In the genomic region with DNA sequence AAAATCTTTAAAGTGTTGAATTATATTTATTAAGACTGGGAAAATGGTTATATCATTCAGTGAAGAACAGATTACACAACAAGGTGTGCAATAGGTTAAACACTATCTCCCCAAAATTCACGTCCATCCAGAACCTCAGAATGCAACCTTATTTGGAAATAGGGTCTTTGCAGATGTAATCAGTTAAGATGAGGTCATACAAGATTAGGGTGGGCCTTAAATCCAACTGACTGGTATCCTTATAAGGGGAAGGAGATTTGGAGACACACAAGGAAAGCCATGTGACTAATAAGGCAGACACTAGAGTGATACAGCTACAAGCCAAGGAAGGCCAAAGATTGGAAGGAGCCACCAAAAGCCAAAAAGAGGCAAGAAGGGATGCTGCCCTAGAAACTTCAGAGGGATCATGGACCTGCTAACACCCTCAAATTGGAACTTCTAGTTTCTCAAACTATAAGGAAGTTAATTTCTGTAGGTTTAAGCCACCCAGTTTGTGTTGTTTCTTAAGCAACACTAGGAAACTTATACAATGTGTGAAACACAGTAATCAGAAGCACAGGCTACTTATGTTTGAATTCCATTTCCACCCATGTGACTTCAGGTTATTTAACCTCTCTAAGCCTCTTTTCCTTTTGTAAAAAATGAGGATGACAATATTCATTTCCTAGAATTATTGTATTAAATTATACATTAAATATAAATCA, we compare ENCODE assay signal across 16 cellular contexts. TPM values are rescaled to one million over a fixed set of nuclear protein-coding genes. Genes with fewer than 3 reads are reported as not detected.
A peak's percentile ranks its signal among the peaks of the same experiment; 100 is the strongest.
DNase-seq lines count a peak whose midpoint lies in the region; ATAC-seq, FAIRE-seq and TF ChIP-seq lines count a peak whose summit lies in the region.
"Had no signal": no experiment of that assay in that cellular context is flagged by ENCODE, and none has a peak within 500 bp of the region (broad histone marks: within the 10 kb centered on the region; RNA-seq: fewer than 3 reads in every experiment).

No MANE protein-coding gene starts in this region.

- H3K9me3 ChIP-seq in CD4-positive, alpha-beta T cell (ENCODE audit: control insufficient read depth, low read length) = no peaks in the 10 kb centered on the region
- H3K9me3 ChIP-seq in HEK293 (ENCODE audit: control insufficient read depth, insufficient read depth, low read depth, low read length) = no peaks in the 10 kb centered on the region
- no peaks in the 10 kb centered on the region for H3K9me3 ChIP-seq in K562 (replicated peaks; ENCODE audit: control insufficient read depth, insufficient read depth, low read depth, low read length)
- H3K9me3 ChIP-seq: esophagus muscularis mucosa, Peyer's patch had no signal

- 0 out of 4 replicates have a peak overlapping the region, but pooled peaks of 1 of the 2 experiments have one; percentile 35 for H3K9ac ChIP-seq in K562 (ENCODE audit: insufficient read depth in 1 of 2, low read depth in 2 of 2, low read length in 2 of 2)
- H3K9ac ChIP-seq: parathyroid adenoma had no signal

- no peak for ATAC-seq in CD4-positive, alpha-beta T cell (ENCODE audit: poor library complexity)
- ATAC-seq in K562 = peak; percentile 65
- no peak for ATAC-seq in HG02798 (IDR thresholded peaks at IDR 0.05; ENCODE audit: poor library complexity, unreplicated experiment)
- ATAC-seq in HG03460 (IDR thresholded peaks at IDR 0.05; ENCODE audit: unreplicated experiment) = no peak

- TF ChIP-seq CTCF in CD4-positive, alpha-beta T cell (IDR thresholded peaks at IDR 0.05) = no peak
- no peak for TF ChIP-seq CTCF in HEK293 (tag by site-specific recombination; IDR thresholded peaks at IDR 0.05)
- no peak for TF ChIP-seq CTCF in K562 (IDR thresholded peaks at IDR 0.05 in 2 of 3, conservative IDR thresholded peaks at IDR 0.05 in 1 of 3; ENCODE audit: insufficient read depth in 2 of 3, low read depth in 1 of 3, low read length in 3 of 3)
- no peak for TF ChIP-seq CTCF in nephron (IDR thresholded peaks at IDR 0.05; ENCODE audit: unreplicated experiment in 3 of 3)

- H3K4me1 Mint-ChIP-seq in CD4-positive, alpha-beta T cell (ENCODE audit: low read depth) = peaks cover 41% of the 10 kb centered on the region
- H3K4me1 Mint-ChIP-seq in nephron = peaks cover 9% of the 10 kb centered on the region

- H3K9me3 Mint-ChIP-seq in CD4-positive, alpha-beta T cell = no peaks in the 10 kb centered on the region
- no peaks in the 10 kb centered on the region for H3K9me3 Mint-ChIP-seq in nephron
- H3K9me3 Mint-ChIP-seq: activated T-helper 1 cell treated with anti-CD3 and anti-CD28 coated beads, Interleukin-12 subunit alpha, Interleukin-12 subunit beta, Interleukin-2, Interleukin-4 antibody, amounts not matched to agents 30 ng/mL and 10 ng/mL and 1 ng/mL, durations not matched to agents 14 hours and 24 hours and 36 hours had no signal

- H3K9me1 ChIP-seq in K562 (ENCODE audit: control insufficient read depth, insufficient read depth, low read length) = no peaks in the 10 kb centered on the region

- H3K27me3 ChIP-seq in CD4-positive, alpha-beta T cell (ENCODE audit: control insufficient read depth, insufficient read depth, low read length) = no peaks in the 10 kb centered on the region
- H3K27me3 ChIP-seq in K562 (ENCODE audit: control insufficient read depth in 2 of 2, insufficient read depth in 2 of 2, low read length in 2 of 2) = no peaks in the 10 kb centered on the region
- H3K27me3 ChIP-seq: esophagus muscularis mucosa, Peyer's patch had no signal

- no peak for TF ChIP-seq POLR2A in K562 (conservative IDR thresholded peaks at IDR 0.05)

- H3K4me3 ChIP-seq in HEK293 (ENCODE audit: low read depth, low read length) (no peak overlapping the region), K562 (no peak overlapping the region)
- H3K4me3 ChIP-seq: esophagus muscularis mucosa, Peyer's patch had no signal

- peak overlapping the region; percentile 7 for H3K27ac ChIP-seq in CD4-positive, alpha-beta T cell (ENCODE audit: low read depth, low read length)
- H3K27ac ChIP-seq in HEK293 (ENCODE audit: extremely low read depth, low read depth, low read length) = peak overlapping the region; percentile 61; the same call in 1 of the 2 replicates
- H3K27ac ChIP-seq in K562 (ENCODE audit: extremely low read depth, low read depth, low read length) = peak overlapping the region; percentile 68
- H3K27ac ChIP-seq: parathyroid adenoma had no signal

- H3K36me3 ChIP-seq in HEK293 (ENCODE audit: control insufficient read depth in 2 of 2, insufficient read depth in 1 of 2, low read length in 2 of 2) (no peaks in the 10 kb centered on the region; a peak in 1 of 3 replicates), K562 (ENCODE audit: control insufficient read depth, insufficient read depth, low read length) (peaks cover 15% of the 10 kb centered on the region; the same call in 1 of the 3 replicates)
- H3K36me3 ChIP-seq: esophagus muscularis mucosa, Peyer's patch had no signal

- in situ Hi-C loops in K562 (cut with MboI) = no loop called here
- in situ Hi-C loops in G401 (cut with HindIII; ENCODE audit: low sequenced_read_pairs) = no loop called here

- no peaks in the 10 kb centered on the region for H3K27me3 Mint-ChIP-seq in CD4-positive, alpha-beta T cell
- no peaks in the 10 kb centered on the region for H3K27me3 Mint-ChIP-seq in nephron (ENCODE audit: low read depth)

- peak overlapping the region; percentile 30 for H3K27ac Mint-ChIP-seq in CD4-positive, alpha-beta T cell
- H3K27ac Mint-ChIP-seq in nephron = peak overlapping the region; percentile 16 to 21 (median 20)
- H3K27ac Mint-ChIP-seq: activated T-helper 1 cell treated with anti-CD3 and anti-CD28 coated beads, Interleukin-12 subunit alpha, Interleukin-12 subunit beta, Interleukin-2, Interleukin-4 antibody, amounts not matched to agents 30 ng/mL and 10 ng/mL and 1 ng/mL, durations not matched to agents 14 hours and 24 hours and 36 hours had no signal

- peaks cover 93% of the 10 kb centered on the region for H3K79me2 ChIP-seq in K562 (ENCODE audit: control insufficient read depth, insufficient read depth, low read length)

- WGBS in K562 (ENCODE audit: insufficient coverage, low coverage, missing lambda C conversion rate) = 48% methylated on average over 1 of the region's 1 CpG

- H2AFZ ChIP-seq in K562 (ENCODE audit: low read depth, low read length) = no peak overlapping the region; the same call in 1 of the 2 replicates
- H2AFZ ChIP-seq: parathyroid adenoma had no signal

- DNase-seq in CD4-positive, alpha-beta T cell = no peak
- DNase-seq in K562 (ENCODE audit: extremely low read depth in 1 of 4, low spot score in 3 of 4) (no peak), posterior cingulate gyrus (no peak), G401 (ENCODE audit: low spot score) (no peak)
- DNase-seq: central memory CD4-positive, alpha-beta T cell; NCI-H2029; Peyer's patch; stimulated activated CD4-positive, alpha-beta T cell treated with anti-CD3 and anti-CD28 coated beads, Interleukin-4, amount 100 ng/mL, for 24 hours had no signal

- peak; percentile 23; the same call in 1 of the 2 replicates for TF ChIP-seq EP300 in K562 (IDR thresholded peaks at IDR 0.05; ENCODE audit: low read length)

- peak; percentile 42 for FAIRE-seq in K562 (lab: Jason Lieb, UNC)
- FAIRE-seq: islet of Langerhans had no signal

- H3K4me1 ChIP-seq in HEK293 (ENCODE audit: control insufficient read depth, insufficient read depth, low read length) = peaks cover 15% of the 10 kb centered on the region
- H3K4me1 ChIP-seq in K562 (replicated peaks in 1 of 2; ENCODE audit: control insufficient read depth in 2 of 2, insufficient read depth in 2 of 2, low read length in 2 of 2) = peaks cover 16 to 19% of the 10 kb centered on the region in 2 experiments
- H3K4me1 ChIP-seq: parathyroid adenoma had no signal

- CTCF ChIA-PET in CD4-positive, alpha-beta T cell (lab: Charles Lee) = no interaction called here
- CTCF ChIA-PET in HEK293 (lab: Yijun Ruan, JAX) = no interaction called here
- CTCF ChIA-PET in K562 (lab: Yijun Ruan, JAX; ENCODE audit: low intra/inter-chr PET ratio) = no interaction called here

- POLR2A ChIA-PET in CD4-positive, alpha-beta T cell (lab: Charles Lee) = no interaction called here
- POLR2A ChIA-PET in HEK293 (lab: Yijun Ruan, JAX) (no interaction called here), K562 (lab: Yijun Ruan, JAX) (interaction anchor here (1.0 to 2.1 kb wide), 3 partner anchors 12 to 30 kb away, joined by 3 to 4 read pairs (median 3); no protein-coding TSS in a partner anchor)

- intact Hi-C loops in CD4-positive, alpha-beta T cell (cut with DNase I, micrococcal nuclease) = no loop called here
- intact Hi-C loops in K562 (cut with micrococcal nuclease) (no loop called here), posterior cingulate gyrus (cut with DNase I) (no loop called here)

- H3K4me2 ChIP-seq in K562 (ENCODE audit: insufficient read depth, low read length) = no peak overlapping the region

- H4K20me1 ChIP-seq in K562 (replicated peaks; ENCODE audit: control insufficient read depth, insufficient read depth, low read length) = peaks cover 2% of the 10 kb centered on the region; the same call in 1 of the 2 replicates

- peaks cover 4% of the 10 kb centered on the region for H3K36me3 Mint-ChIP-seq in CD4-positive, alpha-beta T cell (ENCODE audit: low read depth)
- H3K36me3 Mint-ChIP-seq in nephron (ENCODE audit: low read depth) = peaks cover 6% of the 10 kb centered on the region

- BruUV-seq in K562 (replicated peaks; lab: Mats Ljungman, UMichigan) = no TSS peak

- no peak overlapping the region for H3K4me3 Mint-ChIP-seq in CD4-positive, alpha-beta T cell
- no peak overlapping the region for H3K4me3 Mint-ChIP-seq in nephron
- H3K4me3 Mint-ChIP-seq: activated T-helper 1 cell treated with anti-CD3 and anti-CD28 coated beads, Interleukin-12 subunit alpha, Interleukin-12 subunit beta, Interleukin-2, Interleukin-4 antibody, amounts not matched to agents 30 ng/mL and 10 ng/mL and 1 ng/mL, durations not matched to agents 14 hours and 24 hours and 36 hours had no signal

- TF ChIP-seq RAD21 in K562 (CRISPR knock-in tag; conservative IDR thresholded peaks at IDR 0.05 in 1 of 2, IDR thresholded peaks at IDR 0.05 in 1 of 2) = no peak

RNA-seq across cellular contexts. Expression of gene ILRUN, which starts 16.9 kb away (rescaled TPM):
- 10 to 100 TPM; 44.9 to 49.4 TPM for total RNA-seq in CD4-positive, alpha-beta T cell
- total RNA-seq in K562 (2011; cell fraction: chromatin; rRNA removed; ENCODE audit: low replicate concordance) = 46.7 and 47.2 TPM in 2 replicates
- total RNA-seq in K562 (2011; cell fraction: nucleolus; rRNA removed) = 30.2 and 32.0 TPM in 2 replicates
- total RNA-seq in K562 (2011; cell fraction: nucleoplasm; rRNA removed) = 38.8 and 48.2 TPM in 2 replicates
- total RNA-seq in K562 (2014; rRNA removed) (35.7 and 44.7 TPM in 2 replicates), K562 (2014; rRNA removed; fragmentation: Illumina TruSeq; extraction: Trizol) (54.9 and 57.6 TPM in 2 replicates), K562 (2015; rRNA removed; fragmentation: Illumina TruSeq; extraction: Trizol) (53.4 and 55.0 TPM in 2 replicates), K562 (2021) (74.5 and 78.9 TPM in 2 replicates)
- polyA plus RNA-seq in K562 (2011; rRNA removed) (62.1 and 66.1 TPM in 2 replicates), K562 (2014; fragmentation: Illumina TruSeq; extraction: Trizol) (70.0 and 74.7 TPM in 2 replicates), K562 (2014; fragmentation: Nextera tagmentation; extraction: Ambion mirVana) (10 to 100 TPM; 24.9 to 30.7 TPM), K562 (2014; rRNA removed) (42.8 and 44.2 TPM in 2 replicates)
- polyA plus RNA-seq in K562 (2011; cell fraction: cytosol; rRNA removed) = 53.1 and 62.6 TPM in 2 replicates
- 26.0 and 30.3 TPM in 2 replicates for polyA plus RNA-seq in K562 (2011; cell fraction: nucleus; rRNA removed)
- polyA plus RNA-seq in K562 (2012) = 75.6 and 76.6 TPM in 2 replicates
- 88.9 and 93.9 TPM in 2 replicates for polyA minus RNA-seq in K562 (2011; rRNA and poly(A)+ RNA removed)
- 48.1 and 57.5 TPM in 2 replicates for polyA minus RNA-seq in K562 (2011; cell fraction: cytosol; rRNA and poly(A)+ RNA removed)
- polyA minus RNA-seq in K562 (2011; cell fraction: nucleus; rRNA and poly(A)+ RNA removed) = 12.9 and 20.4 TPM in 2 replicates
- 39.3 and 51.4 TPM in 2 replicates for total RNA-seq in G401 (2014; rRNA removed; shearing (Covaris generic))

Comparison
In these comparisons a context has a peak if more than half of its experiments do, and no peak if none do; other contexts are left out.
1. H3K27ac ChIP-seq: peak in every context shown above with its lines; median percentile 68 in K562; 61 in HEK293; 7 in CD4-positive, alpha-beta T cell.